Comparison of ENCODE assay signal across 13 cellular contexts in the genomic region with DNA sequence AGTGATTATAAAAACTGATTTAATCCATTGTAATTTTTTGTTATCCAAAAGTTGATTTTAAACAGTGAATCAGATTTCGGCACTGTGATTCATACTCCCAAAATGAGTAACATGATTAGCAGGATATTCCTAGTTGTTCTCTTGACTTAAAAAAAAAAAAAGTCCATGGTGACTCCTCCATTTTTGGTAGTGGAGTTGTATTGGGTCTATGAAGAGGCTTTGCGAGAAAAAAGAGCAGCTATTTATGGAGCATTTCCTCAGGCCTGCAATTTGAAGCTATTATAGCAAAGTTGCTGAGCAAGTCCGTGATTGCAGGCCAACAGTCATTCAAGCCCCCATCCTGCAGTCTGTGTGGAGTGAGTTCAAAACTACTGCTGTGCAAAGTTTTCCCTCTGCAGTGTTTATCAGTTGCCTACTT. TPM values are rescaled to one million over a fixed set of nuclear protein-coding genes. Genes with fewer than 3 reads are reported as not detected.
DNase-seq lines count a peak whose midpoint lies in the region; ATAC-seq, FAIRE-seq and TF ChIP-seq lines count a peak whose summit lies in the region.
"Had no signal": no experiment of that assay in that cellular context is flagged by ENCODE, and none has a peak within 500 bp of the region (broad histone marks: within the 10 kb centered on the region; RNA-seq: fewer than 3 reads in every experiment).

No MANE protein-coding gene starts in this region.

- H2AFZ ChIP-seq in PC-9 = no peak overlapping the region

- no peaks in the 10 kb centered on the region for H4K20me1 ChIP-seq in PC-9 (ENCODE audit: insufficient read depth)

- DNase-seq in A549 (ENCODE audit: low read depth in 1 of 2, low spot score in 1 of 2) (no peak), PC-9 (peak; percentile 14 to 86), lung (ENCODE audit: low spot score) (no peak), nephron progenitor cell (no peak), NCI-H524 treated with DMSO at 0.1 percent for 48 hours (lab: John Stamatoyannopoulos, UW) (no peak)
- no peak for DNase-seq in effector memory CD4-positive, alpha-beta T cell
- DNase-seq: activated CD8-positive, alpha-beta memory T cell treated with anti-CD3 and anti-CD28 coated beads, Interleukin-2, amount 50 U/mL, for 48 hours; AML-193; RPMI8226 had no signal

- CTCF ChIA-PET in A549 (lab: Yijun Ruan, JAX) (interaction anchor here (1.1 kb wide), 2 partner anchors 29 to 130 kb away, joined by 3 read pairs; no protein-coding TSS in a partner anchor), PC-9 (lab: Charles Lee) (interaction anchor here (0.7 kb wide), 1 partner anchor 87 kb away, joined by 3 read pairs; no protein-coding TSS in a partner anchor)

- no peak for TF ChIP-seq RAD21 in A549 (conservative IDR thresholded peaks at IDR 0.05 in 1 of 2, IDR thresholded peaks at IDR 0.05 in 1 of 2)

- ATAC-seq in A549 = no peak
- ATAC-seq in esophagus mucosa = peak; percentile 84
- ATAC-seq in lung (ENCODE audit: insufficient read depth, low FRiP score) = peak; percentile 66
- no peak for ATAC-seq in GM21390 (IDR thresholded peaks at IDR 0.05; ENCODE audit: unreplicated experiment)
- ATAC-seq: GM12878 had no signal

- no peak for TF ChIP-seq CTCF in A549 (IDR thresholded peaks at IDR 0.05)
- TF ChIP-seq CTCF in PC-9 (conservative IDR thresholded peaks at IDR 0.05) = no peak
- TF ChIP-seq CTCF in lung (IDR thresholded peaks at IDR 0.05; ENCODE audit: control extremely low read depth, extremely low read depth) = no peak
- TF ChIP-seq CTCF in nephron progenitor cell (IDR thresholded peaks at IDR 0.05) = no peak

- TF ChIP-seq EP300 in A549 (IDR thresholded peaks at IDR 0.05) = no peak

- H3K9me3 ChIP-seq in A549 (no peaks in the 10 kb centered on the region), PC-9 (ENCODE audit: insufficient read depth, low read depth) (no peaks in the 10 kb centered on the region), lung (ENCODE audit: control insufficient read depth in 2 of 2, insufficient read depth in 1 of 2, low read length in 1 of 2) (no peaks in the 10 kb centered on the region)
- H3K9me3 ChIP-seq in effector memory CD4-positive, alpha-beta T cell (ENCODE audit: control insufficient read depth, low read length) = no peaks in the 10 kb centered on the region

- H3K4me3 Mint-ChIP-seq in nephron progenitor cell = no peak overlapping the region

- H3K4me3 ChIP-seq in A549 = no peak overlapping the region
- H3K4me3 ChIP-seq in PC-9 = peak overlapping the region; percentile 32; the same call in 1 of the 2 replicates
- H3K4me3 ChIP-seq in lung = no peak overlapping the region
- H3K4me3 ChIP-seq in effector memory CD4-positive, alpha-beta T cell (ENCODE audit: insufficient read depth, low read depth, low read length, poor library complexity, severe bottlenecking) = no peak overlapping the region
- H3K4me3 ChIP-seq: GM12878 had no signal

- H3K36me3 ChIP-seq in PC-9 (ENCODE audit: low read depth) (peaks cover 16% of the 10 kb centered on the region), lung (ENCODE audit: control insufficient read depth in 2 of 2, insufficient read depth in 2 of 2, low read length in 2 of 2) (no peaks in the 10 kb centered on the region)
- no peaks in the 10 kb centered on the region for H3K36me3 ChIP-seq in effector memory CD4-positive, alpha-beta T cell (ENCODE audit: control insufficient read depth, insufficient read depth, low read length)

- WGBS in A549 (ENCODE audit: missing lambda C conversion rate) = 64% methylated on average over 3 of the region's 3 CpGs
- 42 to 56% methylated on average over 3 of the region's 3 CpGs for WGBS in lung, 2 donors

- TF ChIP-seq POLR2A in A549 (IDR thresholded peaks at IDR 0.05; ENCODE audit: low read length) = no peak

- H3K4me2 ChIP-seq in A549 (peak overlapping the region; percentile 42), PC-9 (peak overlapping the region; percentile 65)
- H3K4me2 ChIP-seq: KMS-11 had no signal

- H3K9me3 Mint-ChIP-seq in nephron progenitor cell = peaks cover 18% of the 10 kb centered on the region

- H3K27ac ChIP-seq in A549 = peak overlapping the region in 1 of 2 experiments; percentile 60; a peak in 3 of 6 replicates
- peak overlapping the region; percentile 94 for H3K27ac ChIP-seq in PC-9
- peak overlapping the region in 1 of 2 donors; percentile 59 for H3K27ac ChIP-seq in lung (ENCODE audit: low read depth in 1 of 2, low read length in 1 of 2)
- no peak overlapping the region for H3K27ac ChIP-seq in effector memory CD4-positive, alpha-beta T cell (ENCODE audit: insufficient read depth, low read length, poor library complexity, severe bottlenecking)
- H3K27ac ChIP-seq: KMS-11 had no signal

- no peaks in the 10 kb centered on the region for H3K9me2 ChIP-seq in PC-9 (ENCODE audit: insufficient read depth)

- intact Hi-C loops in PC-9 (cut with micrococcal nuclease; ENCODE audit: unreplicated experiment) = no loop called here

- POLR2A ChIA-PET in A549 (lab: Yijun Ruan, JAX) = no interaction called here
- POLR2A ChIA-PET in PC-9 (lab: Charles Lee; ENCODE audit: unreplicated experiment) = interaction anchor here (0.6 kb wide), 1 partner anchor 224 kb away, joined by 3 read pairs; a partner anchor contains a TSS

- peaks cover 80% of the 10 kb centered on the region for H3K36me3 Mint-ChIP-seq in nephron progenitor cell (ENCODE audit: low read depth)

- peaks cover 3% of the 10 kb centered on the region for H3K27me3 Mint-ChIP-seq in nephron progenitor cell (ENCODE audit: low read depth, poor library complexity)

- peaks cover 97% of the 10 kb centered on the region for H3K79me2 ChIP-seq in PC-9 (ENCODE audit: low read depth)

- H3K4me1 ChIP-seq in A549 (peaks cover 24% of the 10 kb centered on the region), PC-9 (replicated peaks; ENCODE audit: insufficient read depth) (peaks cover 47% of the 10 kb centered on the region), lung (ENCODE audit: control insufficient read depth in 2 of 2, insufficient read depth in 2 of 2, low read length in 2 of 2) (peaks cover 0 to 12% of the 10 kb centered on the region in 2 donors)
- no peaks in the 10 kb centered on the region for H3K4me1 ChIP-seq in effector memory CD4-positive, alpha-beta T cell (ENCODE audit: control insufficient read depth, insufficient read depth, low read length, poor library complexity, severe bottlenecking)

- no peak overlapping the region for H3K27ac Mint-ChIP-seq in nephron progenitor cell

- peaks cover 26% of the 10 kb centered on the region for H3K4me1 Mint-ChIP-seq in nephron progenitor cell

- BruUV-seq in PC-9 (replicated peaks; lab: Mats Ljungman, UMichigan) = no TSS peak

- FAIRE-seq in A549 (lab: Jason Lieb, UNC) = no peak
- FAIRE-seq: GM12878 had no signal

- peaks cover 44% of the 10 kb centered on the region for H3F3A ChIP-seq in PC-9 (ENCODE audit: insufficient read depth, low read depth)

- H3K27me3 ChIP-seq in PC-9 (ENCODE audit: insufficient read depth, low read depth) (no peaks in the 10 kb centered on the region), lung (ENCODE audit: control insufficient read depth, insufficient read depth) (no peaks in the 10 kb centered on the region)
- H3K27me3 ChIP-seq in effector memory CD4-positive, alpha-beta T cell (replicated peaks; ENCODE audit: control insufficient read depth, insufficient read depth, low read length, poor library complexity, severe bottlenecking) = no peaks in the 10 kb centered on the region

TF ChIP-seq in A549, 52 proteins besides CTCF, POLR2A, EP300 and RAD21:
- no peak for TF ChIP-seq RCOR1 (IDR thresholded peaks at IDR 0.05; ENCODE audit: low read depth, low read length)
- no peak for TF ChIP-seq RFX5 (IDR thresholded peaks at IDR 0.05)
- TF ChIP-seq MYC (IDR thresholded peaks at IDR 0.05; ENCODE audit: borderline replicate concordance, low read length) = no peak
- no peak for TF ChIP-seq BHLHE40 (IDR thresholded peaks at IDR 0.05; ENCODE audit: low read depth, low read length)
- no peak for TF ChIP-seq FOSL2 (IDR thresholded peaks at IDR 0.05)
- TF ChIP-seq FOSL2 (CRISPR knock-in tag; IDR thresholded peaks at IDR 0.05) = no peak
- no peak for TF ChIP-seq ZNF302 (CRISPR knock-in tag; IDR thresholded peaks at IDR 0.05)

RNA-seq across cellular contexts. Expression of a gene that starts 28.8 kb away (rescaled TPM):
- polyA plus RNA-seq in A549 (2011; rRNA removed) = 48.0 and 73.6 TPM in 2 replicates
- 23.1 and 30.4 TPM in 2 replicates for polyA plus RNA-seq in A549 (2012; cell fraction: cytosol; rRNA removed)
- polyA plus RNA-seq in A549 (2012; cell fraction: nucleus; rRNA removed) = 25.1 and 25.8 TPM in 2 replicates
- 36.4 to 40.4 TPM (median 39.6 TPM) in 3 replicates for polyA plus RNA-seq in A549 (2017; fragmentation: RNase III; extraction: RNeasy Plus Mini Kit Qiagen cat#74134 plus additional on column Dnase treatment)
- 140 and 142 TPM in 2 replicates for polyA minus RNA-seq in A549 (2011; rRNA and poly(A)+ RNA removed)
- total RNA-seq in PC-9 (2021) = 101 and 111 TPM in 2 replicates
- 95.2 TPM for total RNA-seq in esophagus mucosa
- 100 to 1,000 TPM; 120 to 257 TPM for total RNA-seq in lung
- 10 to 100 TPM; 29.5 to 41.2 TPM for polyA plus RNA-seq in lung

Comparison
In these comparisons a context has a peak if more than half of its experiments do, and no peak if none do; other contexts are left out.
1. ATAC-seq: peak in esophagus mucosa (single experiment) and lung (single experiment); none in A549 (0 of 2) and GM21390 (single experiment).
2. DNase-seq: peak in PC-9 (2 of 2); none in A549 (0 of 2), lung (single experiment), nephron progenitor cell (single experiment), effector memory CD4-positive, alpha-beta T cell (0 of 3) and NCI-H524 treated with DMSO at 0.1 percent for 48 hours (single experiment).